In the genomic region with DNA sequence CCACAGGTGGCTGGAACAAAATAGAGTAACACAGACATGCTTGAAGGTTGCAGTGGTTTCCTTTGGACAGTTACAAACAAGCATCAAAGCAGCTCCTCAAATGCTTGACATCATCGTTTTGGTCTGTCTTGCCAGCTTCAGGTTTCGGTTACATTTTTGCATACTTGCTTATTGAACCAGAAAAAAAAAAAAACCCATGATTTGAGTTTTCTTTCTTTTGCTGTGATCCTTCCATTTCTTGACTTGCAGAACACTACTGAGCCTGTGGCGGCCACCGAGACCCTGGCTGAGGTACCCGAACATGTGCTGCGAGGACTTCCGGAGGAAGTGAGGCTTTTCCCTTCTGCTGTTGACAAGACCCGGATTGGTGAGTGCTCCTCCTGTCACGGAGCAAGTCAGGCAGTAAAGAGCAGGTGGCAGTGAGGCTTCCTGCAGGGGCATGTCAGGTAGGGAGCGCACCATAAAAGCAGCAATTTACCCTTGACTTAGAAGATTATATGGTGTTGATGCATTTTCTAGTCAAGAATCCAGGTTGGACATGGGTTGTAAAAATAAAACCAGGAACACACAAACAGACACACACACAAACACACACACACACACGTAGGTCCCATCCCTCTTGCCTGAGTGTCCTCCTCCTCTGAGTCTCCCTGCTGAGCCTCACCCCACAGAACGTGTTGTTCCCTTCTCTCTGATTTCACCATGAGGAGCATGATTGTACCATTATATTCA, we compare ENCODE assay signal across 8 cellular contexts. TPM values are rescaled to one million over a fixed set of nuclear protein-coding genes. Genes with fewer than 3 reads are reported as not detected.
A peak's percentile ranks its signal among the peaks of the same experiment; 100 is the strongest.
DNase-seq lines count a peak whose midpoint lies in the region; ATAC-seq and TF ChIP-seq lines count a peak whose summit lies in the region.

No MANE protein-coding gene starts in this region.

- peak overlapping the region; percentile 84 to 94 for H3K4me3 Mint-ChIP-seq in CD14-positive monocyte
- H3K4me3 Mint-ChIP-seq in activated CD4-positive, alpha-beta T cell treated with anti-CD3 and anti-CD28 coated beads, Interleukin-2, amount 10 ng/mL, durations not matched to agents 24 days and 14 days, result peak overlapping the region; percentile 93

- ATAC-seq in GM19372 (IDR thresholded peaks at IDR 0.05; ENCODE audit: low read depth, unreplicated experiment), result peak; percentile 87
- ATAC-seq in HG03520 (IDR thresholded peaks at IDR 0.05; ENCODE audit: unreplicated experiment), result peak; percentile 88
- ATAC-seq in omental fat pad (ENCODE audit: low FRiP score), result no peak

- H3K4me1 Mint-ChIP-seq in CD14-positive monocyte, result peaks cover 42% of the 10 kb centered on the region
- peaks cover 53% of the 10 kb centered on the region for H3K4me1 Mint-ChIP-seq in activated CD4-positive, alpha-beta T cell treated with anti-CD3 and anti-CD28 coated beads, Interleukin-2, amount 10 ng/mL, durations not matched to agents 24 days and 14 days

- no peaks in the 10 kb centered on the region for H3K9me3 Mint-ChIP-seq in CD14-positive monocyte
- H3K9me3 Mint-ChIP-seq in activated CD4-positive, alpha-beta T cell treated with anti-CD3 and anti-CD28 coated beads, Interleukin-2, amount 10 ng/mL, durations not matched to agents 24 days and 14 days, result no peaks in the 10 kb centered on the region

- peaks cover 0 to 2% (median 2%) of the 10 kb centered on the region in 3 donors for H3K27me3 Mint-ChIP-seq in CD14-positive monocyte (ENCODE audit: low read depth in 3 of 3)
- H3K27me3 Mint-ChIP-seq in activated CD4-positive, alpha-beta T cell treated with anti-CD3 and anti-CD28 coated beads, Interleukin-2, amount 10 ng/mL, durations not matched to agents 24 days and 14 days, result no peaks in the 10 kb centered on the region

- intact Hi-C loops in CD14-positive monocyte (cut with micrococcal nuclease), result no loop called here
- intact Hi-C loops in activated CD4-positive, alpha-beta T cell treated with anti-CD3 and anti-CD28 coated beads, Interleukin-2, amount 10 ng/mL, durations not matched to agents 24 days and 14 days (cut with micrococcal nuclease), result loop anchor here (1.0 kb wide), 2 partner anchors 18 to 30 kb away; no protein-coding TSS in a partner anchor

- no peak for TF ChIP-seq CTCF in CD14-positive monocyte (IDR thresholded peaks at IDR 0.05)
- no peak for TF ChIP-seq CTCF in omental fat pad (IDR thresholded peaks at IDR 0.05)

- H3K27ac Mint-ChIP-seq in CD14-positive monocyte, result peak overlapping the region; percentile 81 to 91 (median 88)
- H3K27ac Mint-ChIP-seq in activated CD4-positive, alpha-beta T cell treated with anti-CD3 and anti-CD28 coated beads, Interleukin-2, amount 10 ng/mL, durations not matched to agents 24 days and 14 days, result peak overlapping the region; percentile 100

- peaks cover 8 to 15% of the 10 kb centered on the region in 2 donors for H3K36me3 Mint-ChIP-seq in CD14-positive monocyte
- H3K36me3 Mint-ChIP-seq in activated CD4-positive, alpha-beta T cell treated with anti-CD3 and anti-CD28 coated beads, Interleukin-2, amount 10 ng/mL, durations not matched to agents 24 days and 14 days (ENCODE audit: low read depth), result peaks cover 18% of the 10 kb centered on the region

- DNase-seq in CD14-positive monocyte (ENCODE audit: low spot score) (peak; percentile 70), middle frontal gyrus (ENCODE audit: extremely low spot score, low spot score) (no peak), omental fat pad (ENCODE audit: low spot score) (no peak)
- DNase-seq in activated CD4-positive, alpha-beta T cell treated with anti-CD3 and anti-CD28 coated beads, Interleukin-2, amount 10 ng/mL, durations not matched to agents 24 days and 14 days, result peak; percentile 95
- DNase-seq in effector CD4-positive, alpha-beta T cell, result peak; percentile 80
- DNase-seq in stimulated activated CD4-positive, alpha-beta T cell treated with anti-CD3 and anti-CD28 coated beads, Interleukin-15, amount 100 ng/mL, for 1 hour (ENCODE audit: low read depth in 1 of 2, low spot score in 1 of 2), result peak; percentile 55 to 64

RNA-seq across cellular contexts. Expression of a gene that starts 30.9 kb away (rescaled TPM):
- 1 to 10 TPM; 4.1 to 7.6 TPM for polyA plus RNA-seq in CD14-positive monocyte
- total RNA-seq in activated CD4-positive, alpha-beta T cell treated with anti-CD3 and anti-CD28 coated beads, Interleukin-2, amount 10 ng/mL, durations not matched to agents 24 days and 14 days, result 44.5 and 45.9 TPM in 2 replicates
- total RNA-seq in omental fat pad, result 10 to 100 TPM; 26.3 to 39.5 (median 34.6) TPM

Comparison
In these comparisons a context has a peak if more than half of its experiments do, and no peak if none do; other contexts are left out.
1. DNase-seq: peak in CD14-positive monocyte (single experiment), activated CD4-positive, alpha-beta T cell treated with anti-CD3 and anti-CD28 coated beads, Interleukin-2, amount 10 ng/mL, durations not matched to agents 24 days and 14 days (single experiment), effector CD4-positive, alpha-beta T cell (single experiment) and stimulated activated CD4-positive, alpha-beta T cell treated with anti-CD3 and anti-CD28 coated beads, Interleukin-15, amount 100 ng/mL, for 1 hour (2 of 2); none in middle frontal gyrus (single experiment) and omental fat pad (single experiment).